Comparison of ENCODE assay signal across 9 cellular contexts in the genomic region with DNA sequence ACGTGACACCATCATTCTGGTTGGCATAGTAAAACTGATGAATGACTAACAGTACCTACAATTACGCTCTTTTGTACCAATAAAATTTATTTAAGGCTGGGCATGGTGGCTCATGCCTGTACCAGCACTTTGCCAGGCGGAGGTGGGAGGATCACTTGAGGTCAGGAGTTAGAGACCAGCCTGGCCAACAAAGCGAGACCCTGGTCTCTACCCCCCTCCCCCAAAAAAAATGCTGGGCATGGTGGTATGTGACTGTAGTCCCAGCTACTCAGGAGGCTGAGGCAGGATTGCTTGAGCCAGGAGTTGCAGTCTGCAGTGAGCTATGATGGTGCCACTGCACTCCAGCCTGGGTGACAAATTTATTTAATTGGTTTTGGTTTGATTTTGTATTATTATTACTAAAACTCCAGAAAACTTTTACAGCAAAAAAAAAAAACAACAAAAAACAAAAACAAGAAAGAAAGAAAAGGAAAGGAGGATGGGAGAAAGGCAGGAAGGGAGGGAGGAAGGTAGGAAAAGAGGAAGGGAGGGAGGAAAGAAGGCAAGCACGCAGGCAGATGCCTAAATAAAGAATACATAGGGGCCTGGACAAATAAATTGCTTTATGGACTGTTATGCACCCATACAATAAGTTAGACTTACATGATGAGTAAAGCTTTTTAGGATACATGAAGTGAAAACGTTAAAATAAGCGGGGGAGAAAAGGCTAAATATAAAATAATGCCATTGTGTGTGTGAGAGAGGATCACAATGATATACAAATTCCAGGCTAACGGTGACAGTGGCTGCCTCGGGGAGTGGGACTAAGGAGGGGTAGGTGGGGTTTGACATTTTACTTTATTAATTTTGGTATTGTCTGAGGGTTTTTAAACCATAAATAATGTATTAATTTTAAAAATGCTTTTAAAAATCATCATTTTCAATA. TPM values are rescaled to one million over a fixed set of nuclear protein-coding genes. Genes with fewer than 3 reads are reported as not detected.
DNase-seq lines count a peak whose midpoint lies in the region; ATAC-seq and TF ChIP-seq lines count a peak whose summit lies in the region.
"Had no signal": no experiment of that assay in that cellular context is flagged by ENCODE, and none has a peak within 500 bp of the region (broad histone marks: within the 10 kb centered on the region; RNA-seq: fewer than 3 reads in every experiment).

No MANE protein-coding gene starts in this region.

- H3K9me3 Mint-ChIP-seq in T-cell (no peaks in the 10 kb centered on the region), glutamatergic neuron (ENCODE audit: unreplicated experiment) (peaks cover 4% of the 10 kb centered on the region)

- TF ChIP-seq CTCF in glutamatergic neuron (IDR thresholded peaks at IDR 0.05; ENCODE audit: partially characterized antibody, unreplicated experiment): no peak

- peaks cover 9 to 13% (median 10%) of the 10 kb centered on the region in 3 donors for H3K4me1 Mint-ChIP-seq in T-cell
- H3K4me1 Mint-ChIP-seq in glutamatergic neuron (ENCODE audit: low read depth, unreplicated experiment): peaks cover 6% of the 10 kb centered on the region

- POLR2A ChIA-PET in T-cell (lab: Charles Lee): no interaction called here

- CTCF ChIA-PET in T-cell (lab: Charles Lee): interaction anchor here in 1 of 2 donors (0.7 kb wide), 1 partner anchor 132 kb away, joined by 3 read pairs; no protein-coding TSS in a partner anchor

- H3K27ac ChIP-seq in skin epidermis: peak overlapping the region in 18 of 21 experiments; percentile 6 to 85 (median 72)

- H3K27ac Mint-ChIP-seq in T-cell (peak overlapping the region in 1 of 2 donors; percentile 17), glutamatergic neuron (ENCODE audit: unreplicated experiment) (peak overlapping the region; percentile 95)

- H3K4me3 ChIP-seq in skin epidermis: peak overlapping the region; percentile 48 to 77 (median 74)

- peak overlapping the region; percentile 76 to 86 (median 80) for H3K4me3 Mint-ChIP-seq in T-cell
- H3K4me3 Mint-ChIP-seq in glutamatergic neuron (ENCODE audit: unreplicated experiment): peak overlapping the region; percentile 95

- peak; percentile 29 for DNase-seq in DMS 273 (lab: John Stamatoyannopoulos, UW; ENCODE audit: unreplicated experiment)
- DNase-seq in DMS 273 treated with DMSO at 0.1 percent for 48 hours (lab: John Stamatoyannopoulos, UW): no peak
- no peak for DNase-seq in T-cell
- DNase-seq in glutamatergic neuron: no peak
- DNase-seq in hippocampal formation (lab: John Stamatoyannopoulos, UW): no peak
- no peak for DNase-seq in AML-193 (lab: John Stamatoyannopoulos, UW)

- ATAC-seq in T-cell (replicated peaks in 1 of 4) (no peak), GM21367 (IDR thresholded peaks at IDR 0.05; ENCODE audit: unreplicated experiment) (no peak)

- H3K36me3 Mint-ChIP-seq in T-cell (peaks cover 4% of the 10 kb centered on the region), glutamatergic neuron (ENCODE audit: unreplicated experiment) (peaks cover 9% of the 10 kb centered on the region)

- H3K27me3 Mint-ChIP-seq in T-cell (peaks cover 39 to 53% of the 10 kb centered on the region in 2 donors), glutamatergic neuron (ENCODE audit: unreplicated experiment) (peaks cover 9% of the 10 kb centered on the region)

RNA-seq across cellular contexts. Expression of gene ZSCAN9, which starts 0.7 kb away (rescaled TPM):
- total RNA-seq in T-cell (1 to 10 TPM; 1.5 to 4.2 (median 3.0) TPM), glutamatergic neuron (ENCODE audit: unreplicated experiment) (54.0 TPM)

RNA-seq across cellular contexts. Expression of gene ZKSCAN4, which starts 27.7 kb away (rescaled TPM):
- total RNA-seq in T-cell (10 to 100 TPM in 3 of 5 donors, 1 to 10 TPM in 2; 2.9 to 12.4 (median 10.1) TPM), glutamatergic neuron (ENCODE audit: unreplicated experiment) (7.7 TPM)

RNA-seq across cellular contexts. Expression of gene NKAPL, which starts 34.7 kb away (rescaled TPM):
- total RNA-seq in T-cell (under 1 TPM in 1 of 5 donors, not detected in 4; 0.32 TPM), glutamatergic neuron (ENCODE audit: unreplicated experiment) (0.69 TPM)
- total RNA-seq: LHCN-M2 had no signal

RNA-seq across cellular contexts. Expression of gene ZSCAN26, which starts 42.5 kb away (rescaled TPM):
- total RNA-seq in T-cell (10 to 100 TPM in 4 of 5 donors, 1 to 10 TPM in 1; 9.0 to 20.4 (median 19.2) TPM), glutamatergic neuron (ENCODE audit: unreplicated experiment) (24.8 TPM)

RNA-seq across cellular contexts. Expression of gene PGBD1, which starts 57.0 kb away (rescaled TPM):
- total RNA-seq in T-cell (1 to 10 TPM; 1.1 to 2.0 (median 1.2) TPM), glutamatergic neuron (ENCODE audit: unreplicated experiment) (18.1 TPM)

Comparison
In these comparisons a context has a peak if more than half of its experiments do, and no peak if none do; other contexts are left out.
1. RNA of gene ZSCAN9, which starts 0.7 kb away (total RNA-seq): 54.0 TPM in glutamatergic neuron (single experiment); 1.5 to 4.2 TPM in T-cell; every median in the first group is over 10 times any median in the second.